1 cellular context compared by ENCODE assay signal in genomic region chr19:40578442-40578908, GRCh38.
TF ChIP-seq lines count a peak whose summit lies in the region.

No MANE protein-coding gene starts in this region.

TF ChIP-seq in HEK293, 187 proteins besides CTCF, POLR2A, EP300 and RAD21 (continued from another document):
- TF ChIP-seq ZBTB11 (tag by site-specific recombination; conservative IDR thresholded peaks at IDR 0.05; ENCODE audit: low read depth) (peak; percentile 57; the same call in 1 of the 2 replicates), ZBTB6 (tag by site-specific recombination; IDR thresholded peaks at IDR 0.05) (peak; percentile 70; the same call in 1 of the 2 replicates), YY1 (tag by site-specific recombination; IDR thresholded peaks at IDR 0.05) (no peak), ZNF148 (tag by site-specific recombination; IDR thresholded peaks at IDR 0.05; ENCODE audit: borderline replicate concordance) (no peak), ZNF677 (tag by site-specific recombination; IDR thresholded peaks at IDR 0.05) (0 out of 2 replicates have a peak, but pooled peaks have one; percentile 21), KLF8 (tag by site-specific recombination; IDR thresholded peaks at IDR 0.05) (peak; percentile 52; the same call in 1 of the 2 replicates), ZXDB (tag by site-specific recombination; IDR thresholded peaks at IDR 0.05) (peak; percentile 57; the same call in 1 of the 2 replicates), YY2 (tag by site-specific recombination; IDR thresholded peaks at IDR 0.05) (0 out of 2 replicates have a peak, but pooled peaks have one; percentile 21), SCRT1 (tag by site-specific recombination; IDR thresholded peaks at IDR 0.05; ENCODE audit: borderline replicate concordance) (no peak), ZNF37A (tag by site-specific recombination; IDR thresholded peaks at IDR 0.05) (no peak), SETDB1 (IDR thresholded peaks at IDR 0.05; ENCODE audit: insufficient read length, low read length) (no peak), ZNF341 (tag by site-specific recombination; IDR thresholded peaks at IDR 0.05; ENCODE audit: low read depth) (peak; percentile 73), ZBTB17 (tag by site-specific recombination; IDR thresholded peaks at IDR 0.05) (peak; percentile 89), ZNF76 (tag by site-specific recombination; IDR thresholded peaks at IDR 0.05; ENCODE audit: borderline replicate concordance, low read depth) (peak; percentile 100), ZNF626 (tag by site-specific recombination; IDR thresholded peaks at IDR 0.05) (no peak), PATZ1 (tag by site-specific recombination; IDR thresholded peaks at IDR 0.05) (no peak), ZNF621 (tag by site-specific recombination; IDR thresholded peaks at IDR 0.05) (no peak), ZNF664 (tag by site-specific recombination; IDR thresholded peaks at IDR 0.05) (peak; percentile 37; the same call in 1 of the 2 replicates), SP2 (tag by site-specific recombination; IDR thresholded peaks at IDR 0.05) (peak; percentile 54), ZBTB48 (tag by site-specific recombination; IDR thresholded peaks at IDR 0.05) (0 out of 2 replicates have a peak, but pooled peaks have one; percentile 12), ZSCAN4 (tag by site-specific recombination; IDR thresholded peaks at IDR 0.05) (0 out of 2 replicates have a peak, but pooled peaks have one; percentile 8)
